32 cellular contexts compared by ENCODE assay signal in genomic region chr2:160783481-160783880, GRCh38.
DNase-seq lines count a peak whose midpoint lies in the region; ATAC-seq, FAIRE-seq and TF ChIP-seq lines count a peak whose summit lies in the region.
"Had no signal": no experiment of that assay in that cellular context is flagged by ENCODE, and none has a peak within 500 bp of the region (broad histone marks: within the 10 kb centered on the region; RNA-seq: fewer than 3 reads in every experiment).

No MANE protein-coding gene starts in this region.

- no peak for TF ChIP-seq POLR2A in sigmoid colon (IDR thresholded peaks at IDR 0.05)

- intact Hi-C loops in sigmoid colon (cut with DNase I): no loop called here

- H3K9me3 ChIP-seq in sigmoid colon: no peaks in the 10 kb centered on the region
- H3K9me3 ChIP-seq: BLaER1 had no signal

- TF ChIP-seq CTCF in AG10803 (conservative IDR thresholded peaks at IDR 0.05; ENCODE audit: low read length) (no peak), bronchial epithelial cell (IDR thresholded peaks at IDR 0.05; ENCODE audit: insufficient read depth, low read length, severe bottlenecking) (no peak), fibroblast of the aortic adventitia (IDR thresholded peaks at IDR 0.05; ENCODE audit: insufficient read depth, low read length) (no peak), sigmoid colon (IDR thresholded peaks at IDR 0.05) (no peak)

- no peak overlapping the region for H3K27ac ChIP-seq in sigmoid colon
- H3K27ac ChIP-seq: BLaER1, cardiac muscle cell, coronary artery, gastroesophageal sphincter, hepatocyte, psoas muscle, transverse colon had no signal

- H3K27me3 ChIP-seq in bronchial epithelial cell (ENCODE audit: control insufficient read depth, insufficient read depth, low read length): no peaks in the 10 kb centered on the region
- no peaks in the 10 kb centered on the region for H3K27me3 ChIP-seq in sigmoid colon
- H3K27me3 ChIP-seq: BLaER1, cardiac muscle cell, gastroesophageal sphincter, hepatocyte, transverse colon had no signal

- TF ChIP-seq EP300 in sigmoid colon (IDR thresholded peaks at IDR 0.05): no peak

- H3K4me3 ChIP-seq in AG10803 (ENCODE audit: low read length): no peak overlapping the region
- H3K4me3 ChIP-seq in bronchial epithelial cell (ENCODE audit: low read depth, low read length): no peak overlapping the region
- H3K4me3 ChIP-seq in fibroblast of the aortic adventitia (ENCODE audit: low read depth, low read length): no peak overlapping the region
- H3K4me3 ChIP-seq in sigmoid colon: no peak overlapping the region
- H3K4me3 ChIP-seq: BLaER1, cardiac muscle cell, coronary artery, gastroesophageal sphincter, hepatocyte, lung, psoas muscle, transverse colon had no signal

- no peak for FAIRE-seq in bronchial epithelial cell (lab: Jason Lieb, UNC)
- FAIRE-seq: GM18507 had no signal

- no peak overlapping the region for H3K4me3 Mint-ChIP-seq in activated naive CD8-positive, alpha-beta T cell treated with anti-CD3 and anti-CD28 coated beads, Interleukin-2, amount 50 U/mL, for 24 hours
- no peak overlapping the region for H3K4me3 Mint-ChIP-seq in activated T-cell treated with anti-CD3 and anti-CD28 coated beads, Interleukin-2, amount 50 U/mL, for 4 hours
- H3K4me3 Mint-ChIP-seq: natural killer cell treated with Interleukin-12 subunit alpha and Interleukin-12 subunit beta and Interleukin-15 and Interleukin-18, amount 100 ng/mL, for 72 hours; stimulated activated effector memory CD8-positive, alpha-beta T cell treated with anti-CD3 and anti-CD28 coated beads, Interleukin-12 subunit alpha, Interleukin-12 subunit beta, amount 100 ng/mL, for 72 hours had no signal

- H3K36me3 Mint-ChIP-seq in activated naive CD8-positive, alpha-beta T cell treated with anti-CD3 and anti-CD28 coated beads, Interleukin-2, amount 50 U/mL, for 24 hours (ENCODE audit: low read depth): no peaks in the 10 kb centered on the region
- H3K36me3 Mint-ChIP-seq in activated T-cell treated with anti-CD3 and anti-CD28 coated beads, Interleukin-2, amount 50 U/mL, for 4 hours (ENCODE audit: insufficient read depth): no peaks in the 10 kb centered on the region
- H3K36me3 Mint-ChIP-seq: stimulated activated effector memory CD8-positive, alpha-beta T cell treated with anti-CD3 and anti-CD28 coated beads, Interleukin-12 subunit alpha, Interleukin-12 subunit beta, amount 100 ng/mL, for 72 hours had no signal

- H3K27me3 Mint-ChIP-seq in activated naive CD8-positive, alpha-beta T cell treated with anti-CD3 and anti-CD28 coated beads, Interleukin-2, amount 50 U/mL, for 24 hours: no peaks in the 10 kb centered on the region
- no peaks in the 10 kb centered on the region for H3K27me3 Mint-ChIP-seq in activated T-cell treated with anti-CD3 and anti-CD28 coated beads, Interleukin-2, amount 50 U/mL, for 4 hours (ENCODE audit: low read depth)

- peaks cover 9% of the 10 kb centered on the region for H3K9me3 Mint-ChIP-seq in activated naive CD8-positive, alpha-beta T cell treated with anti-CD3 and anti-CD28 coated beads, Interleukin-2, amount 50 U/mL, for 24 hours
- peaks cover 10% of the 10 kb centered on the region for H3K9me3 Mint-ChIP-seq in activated T-cell treated with anti-CD3 and anti-CD28 coated beads, Interleukin-2, amount 50 U/mL, for 4 hours

- no peaks in the 10 kb centered on the region for H3K36me3 ChIP-seq in bronchial epithelial cell (ENCODE audit: control insufficient read depth, insufficient read depth, low read length)
- H3K36me3 ChIP-seq in sigmoid colon: no peaks in the 10 kb centered on the region
- H3K36me3 ChIP-seq: BLaER1, cardiac muscle cell, gastroesophageal sphincter, transverse colon had no signal

- DNase-seq in AG10803 (ENCODE audit: low read depth) (peak; percentile 20), MV-4-11 (lab: John Stamatoyannopoulos, UW) (peak; percentile 61), bronchial epithelial cell (ENCODE audit: low read depth) (peak; percentile 31), fibroblast of the aortic adventitia (ENCODE audit: low read depth) (peak; percentile 27), sigmoid colon (no peak), hepatic stellate cell (ENCODE audit: low spot score) (no peak)
- no peak for DNase-seq in activated naive CD8-positive, alpha-beta T cell treated with anti-CD3 and anti-CD28 coated beads, Interleukin-2, amount 50 U/mL, for 24 hours
- DNase-seq in activated T-cell treated with anti-CD3 and anti-CD28 coated beads, Interleukin-2, amount 50 U/mL, for 4 hours: no peak
- DNase-seq: activated effector memory CD4-positive, alpha-beta T cell treated with Interleukin-2 at 50 U/mL for 16 hours; aorta; DMS153; effector memory CD4-positive, alpha-beta T cell; erythroblast; H7; NCI-H1092; NCI-H187 treated with DMSO at 0.1 percent for 48 hours; NCI-H524 treated with DMSO at 0.1 percent for 48 hours; PC-3; psoas muscle; T-helper 2 cell; transverse colon had no signal

- H3K4me1 ChIP-seq in sigmoid colon: no peaks in the 10 kb centered on the region
- H3K4me1 ChIP-seq: BLaER1, gastroesophageal sphincter, psoas muscle, transverse colon had no signal

- H3K27ac Mint-ChIP-seq in activated naive CD8-positive, alpha-beta T cell treated with anti-CD3 and anti-CD28 coated beads, Interleukin-2, amount 50 U/mL, for 24 hours: no peak overlapping the region
- H3K27ac Mint-ChIP-seq: natural killer cell treated with Interleukin-12 subunit alpha and Interleukin-12 subunit beta and Interleukin-15 and Interleukin-18, amount 100 ng/mL, for 72 hours; stimulated activated effector memory CD8-positive, alpha-beta T cell treated with anti-CD3 and anti-CD28 coated beads, Interleukin-12 subunit alpha, Interleukin-12 subunit beta, amount 100 ng/mL, for 72 hours had no signal

- no peaks in the 10 kb centered on the region for H3K4me1 Mint-ChIP-seq in activated naive CD8-positive, alpha-beta T cell treated with anti-CD3 and anti-CD28 coated beads, Interleukin-2, amount 50 U/mL, for 24 hours
- no peaks in the 10 kb centered on the region for H3K4me1 Mint-ChIP-seq in activated T-cell treated with anti-CD3 and anti-CD28 coated beads, Interleukin-2, amount 50 U/mL, for 4 hours (ENCODE audit: low read depth)
- H3K4me1 Mint-ChIP-seq: stimulated activated effector memory CD8-positive, alpha-beta T cell treated with anti-CD3 and anti-CD28 coated beads, Interleukin-12 subunit alpha, Interleukin-12 subunit beta, amount 100 ng/mL, for 72 hours had no signal

- no peak for ATAC-seq in activated naive CD8-positive, alpha-beta T cell treated with anti-CD3 and anti-CD28 coated beads, Interleukin-2, amount 50 U/mL, for 24 hours
- ATAC-seq in activated T-cell treated with anti-CD3 and anti-CD28 coated beads, Interleukin-2, amount 50 U/mL, for 4 hours: no peak
- ATAC-seq: activated naive CD4-positive, alpha-beta T cell treated with anti-CD3 and anti-CD28 coated beads, Interleukin-2, amount 50 U/mL, for 72 hours; gastroesophageal sphincter; natural killer cell treated with Interleukin-12 subunit alpha and Interleukin-12 subunit beta and Interleukin-15 and Interleukin-18, amount 100 ng/mL, for 72 hours; PC-3; psoas muscle; Right ventricle myocardium inferior; stimulated activated effector memory CD8-positive, alpha-beta T cell treated with anti-CD3 and anti-CD28 coated beads, Interleukin-12 subunit alpha, Interleukin-12 subunit beta, amount 100 ng/mL, for 72 hours had no signal

Comparison
In these comparisons a context has a peak if more than half of its experiments do, and no peak if none do; other contexts are left out.
1. DNase-seq: peak in AG10803 (single experiment), MV-4-11 (single experiment), bronchial epithelial cell (single experiment) and fibroblast of the aortic adventitia (single experiment); none in activated naive CD8-positive, alpha-beta T cell treated with anti-CD3 and anti-CD28 coated beads, Interleukin-2, amount 50 U/mL, for 24 hours (single experiment), sigmoid colon (single experiment), activated T-cell treated with anti-CD3 and anti-CD28 coated beads, Interleukin-2, amount 50 U/mL, for 4 hours (single experiment) and hepatic stellate cell (single experiment).